Comparison of ENCODE assay signal across 7 cellular contexts in the genomic region with DNA sequence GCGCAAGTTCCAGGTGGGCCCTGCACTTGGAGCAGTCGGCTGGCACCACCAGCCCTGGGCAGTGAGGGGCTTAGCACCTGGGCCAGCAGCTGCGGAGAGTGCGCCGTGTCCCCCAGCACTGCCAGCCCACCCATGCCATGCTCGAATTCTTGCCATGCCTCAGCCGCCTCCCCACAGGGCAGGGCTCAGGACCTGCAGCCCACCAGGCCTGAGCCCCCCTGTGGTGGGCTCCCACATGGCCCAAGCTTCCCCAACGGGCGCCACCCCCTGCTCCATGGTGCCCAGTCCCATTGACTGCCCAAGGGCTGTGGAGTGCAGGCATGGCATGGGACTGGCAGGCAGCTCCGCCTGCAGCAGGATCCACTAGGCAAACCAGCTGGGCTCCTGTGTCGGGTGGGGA. TPM values are rescaled to one million over a fixed set of nuclear protein-coding genes. Genes with fewer than 3 reads are reported as not detected.
"Had no signal": no experiment of that assay in that cellular context is flagged by ENCODE, and none has a peak within 500 bp of the region (broad histone marks: within the 10 kb centered on the region; RNA-seq: fewer than 3 reads in every experiment).

No MANE protein-coding gene starts in this region.

- DNase-seq: IMR-90, KG1 had no signal

- H3K27ac ChIP-seq: HL-60, KMS-11 had no signal

- H3K4me2 ChIP-seq: KMS-11 had no signal

- H3K4me3 ChIP-seq: K562 had no signal

- H3K9ac ChIP-seq: KMS-11 had no signal

RNA-seq across cellular contexts. Expression of a gene that starts 49.5 kb away (rescaled TPM):
- polyA plus RNA-seq: HepG2, IgD-negative memory B cell had no signal
